In genomic region chr3:108662141-108662738, GRCh38 we compare ENCODE assay signal across 8 cellular contexts.
DNase-seq lines count a peak whose midpoint lies in the region; ATAC-seq and TF ChIP-seq lines count a peak whose summit lies in the region.

No MANE protein-coding gene starts in this region.

- DNase-seq in DMS53 treated with DMSO at 0.1 percent for 48 hours (lab: John Stamatoyannopoulos, UW; ENCODE audit: unreplicated experiment) (peak; percentile 47), Karpas-422 (peak; percentile 87), OCI-LY7 (ENCODE audit: low spot score) (peak; percentile 80), glomerular endothelial cell (ENCODE audit: extremely low read depth, low read depth, low spot score) (peak; percentile 41), renal cortical epithelial cell (ENCODE audit: low read depth) (peak; percentile 78)
- DNase-seq in activated naive CD4-positive, alpha-beta T cell treated with anti-CD3 and anti-CD28 coated beads for 36 hours, result peak; percentile 63

- POLR2A ChIA-PET in OCI-LY7 (lab: Charles Lee), result no interaction called here

- H4K20me1 ChIP-seq in Karpas-422 (ENCODE audit: insufficient read depth, low read depth, low read length) (no peaks in the 10 kb centered on the region), OCI-LY7 (ENCODE audit: insufficient read depth, low read length) (no peaks in the 10 kb centered on the region)

- TF ChIP-seq CTCF in OCI-LY7 (conservative IDR thresholded peaks at IDR 0.05; ENCODE audit: low read length), result peak; percentile 95

- H3K9me3 ChIP-seq in Karpas-422 (ENCODE audit: low read length) (no peaks in the 10 kb centered on the region), OCI-LY7 (ENCODE audit: low read length) (no peaks in the 10 kb centered on the region)

- BruUV-seq in OCI-LY7 (replicated peaks; lab: Mats Ljungman, UMichigan), result no TSS peak

- intact Hi-C loops in OCI-LY7 (cut with micrococcal nuclease; ENCODE audit: unreplicated experiment), result loop anchor here (1.0 to 2.0 kb wide), 3 partner anchors 253 to 420 kb away; no protein-coding TSS in a partner anchor
- intact Hi-C loops in activated naive CD4-positive, alpha-beta T cell treated with anti-CD3 and anti-CD28 coated beads for 36 hours (cut with micrococcal nuclease), result loop anchor here (1.0 to 5.0 kb wide), 5 partner anchors 156 to 420 kb away; no protein-coding TSS in a partner anchor

- peaks cover 12% of the 10 kb centered on the region for H3K4me1 Mint-ChIP-seq in activated naive CD4-positive, alpha-beta T cell treated with anti-CD3 and anti-CD28 coated beads for 36 hours (ENCODE audit: low read depth)

- no peaks in the 10 kb centered on the region for H3K27me3 Mint-ChIP-seq in activated naive CD4-positive, alpha-beta T cell treated with anti-CD3 and anti-CD28 coated beads for 36 hours (ENCODE audit: low read depth)

- H3K36me3 ChIP-seq in Karpas-422 (ENCODE audit: insufficient read depth, low read length) (no peaks in the 10 kb centered on the region), OCI-LY7 (ENCODE audit: insufficient read depth, low read length) (no peaks in the 10 kb centered on the region)

- no peaks in the 10 kb centered on the region for H3K27me3 ChIP-seq in Karpas-422 (ENCODE audit: low read length)

- no peak overlapping the region for H3K27ac ChIP-seq in Karpas-422 (ENCODE audit: low read length)
- no peak overlapping the region for H3K27ac ChIP-seq in OCI-LY7 (ENCODE audit: low read depth, low read length, poor library complexity, severe bottlenecking)

- H3K9me2 ChIP-seq in Karpas-422 (replicated peaks; ENCODE audit: insufficient read depth, low read length) (no peaks in the 10 kb centered on the region), OCI-LY7 (ENCODE audit: insufficient read depth, low read length) (no peaks in the 10 kb centered on the region)

- peaks cover 3% of the 10 kb centered on the region for H3K9me3 Mint-ChIP-seq in activated naive CD4-positive, alpha-beta T cell treated with anti-CD3 and anti-CD28 coated beads for 36 hours

- peak; percentile 74 for ATAC-seq in GM21390 (IDR thresholded peaks at IDR 0.05; ENCODE audit: unreplicated experiment)
- ATAC-seq in GM21381 (IDR thresholded peaks at IDR 0.05; ENCODE audit: unreplicated experiment), result no peak

- H3K4me3 ChIP-seq in Karpas-422 (ENCODE audit: low read length) (no peak overlapping the region), OCI-LY7 (ENCODE audit: low read depth, low read length, poor library complexity, severe bottlenecking) (no peak overlapping the region)

- no peak overlapping the region for H3K27ac Mint-ChIP-seq in activated naive CD4-positive, alpha-beta T cell treated with anti-CD3 and anti-CD28 coated beads for 36 hours

- H3K4me2 ChIP-seq in Karpas-422 (ENCODE audit: low read depth, low read length, poor library complexity, severe bottlenecking) (no peak overlapping the region), OCI-LY7 (ENCODE audit: low read length) (no peak overlapping the region)

- H3K4me3 Mint-ChIP-seq in activated naive CD4-positive, alpha-beta T cell treated with anti-CD3 and anti-CD28 coated beads for 36 hours, result no peak overlapping the region

- H2AFZ ChIP-seq in Karpas-422 (ENCODE audit: low read length), result no peak overlapping the region
- H2AFZ ChIP-seq in OCI-LY7 (ENCODE audit: low read length), result no peak overlapping the region

- no peak overlapping the region for H3K9ac ChIP-seq in Karpas-422 (ENCODE audit: low read length)

- no peaks in the 10 kb centered on the region for H3K4me1 ChIP-seq in Karpas-422 (ENCODE audit: low read length)
- H3K4me1 ChIP-seq in OCI-LY7 (ENCODE audit: insufficient read depth, low read length, poor library complexity, severe bottlenecking), result no peaks in the 10 kb centered on the region

- H3K36me3 Mint-ChIP-seq in activated naive CD4-positive, alpha-beta T cell treated with anti-CD3 and anti-CD28 coated beads for 36 hours (ENCODE audit: low read depth), result peaks cover 1% of the 10 kb centered on the region

- H3K79me2 ChIP-seq in Karpas-422 (ENCODE audit: low read length) (no peaks in the 10 kb centered on the region), OCI-LY7 (ENCODE audit: insufficient read depth, low read depth, low read length) (no peaks in the 10 kb centered on the region)

- CTCF ChIA-PET in OCI-LY7 (lab: Charles Lee; ENCODE audit: unreplicated experiment), result interaction anchor here (0.6 kb wide), 1 partner anchor 253 kb away, joined by 3 read pairs; no protein-coding TSS in a partner anchor
- CTCF ChIA-PET in activated naive CD4-positive, alpha-beta T cell treated with anti-CD3 and anti-CD28 coated beads for 36 hours (lab: Charles Lee), result interaction anchor here (0.7 to 8.4 kb wide), 10 partner anchors 10 to 420 kb away, joined by 3 to 114 read pairs (median 4); no protein-coding TSS in a partner anchor
